Comparison of ENCODE assay signal across 20 cellular contexts in genomic region chr6:135624402-135625297, GRCh38.
DNase-seq lines count a peak whose midpoint lies in the region; ATAC-seq, FAIRE-seq and TF ChIP-seq lines count a peak whose summit lies in the region.
"Had no signal": no experiment of that assay in that cellular context is flagged by ENCODE, and none has a peak within 500 bp of the region (broad histone marks: within the 10 kb centered on the region; RNA-seq: fewer than 3 reads in every experiment).

No MANE protein-coding gene starts in this region.

- H3K27ac Mint-ChIP-seq in activated T-helper 2 cell treated with anti-CD3 and anti-CD28 coated beads, Interferon-gamma antibody, Interleukin-2, Interleukin-4, amounts not matched to agents 10 μg/mL and 5 μg/mL and 100 μg/mL, durations not matched to agents 14 hours and 24 hours and 36 hours: peak overlapping the region; percentile 98
- H3K27ac Mint-ChIP-seq in endothelial cell (ENCODE audit: unreplicated experiment): no peak overlapping the region
- H3K27ac Mint-ChIP-seq: B cell, endodermal cell, memory B cell had no signal

- peaks cover 0 to 2% of the 10 kb centered on the region in 2 donors for H3K4me1 ChIP-seq in small intestine (ENCODE audit: control insufficient read depth in 2 of 2, insufficient read depth in 1 of 2, low read depth in 1 of 2, low read length in 1 of 2)
- H3K4me1 ChIP-seq: Peyer's patch had no signal

- H3K36me3 Mint-ChIP-seq in activated T-helper 2 cell treated with anti-CD3 and anti-CD28 coated beads, Interferon-gamma antibody, Interleukin-2, Interleukin-4, amounts not matched to agents 10 μg/mL and 5 μg/mL and 100 μg/mL, durations not matched to agents 14 hours and 24 hours and 36 hours (ENCODE audit: low read depth): peaks cover 83% of the 10 kb centered on the region
- peaks cover 3% of the 10 kb centered on the region for H3K36me3 Mint-ChIP-seq in endothelial cell (ENCODE audit: low read depth, unreplicated experiment)
- H3K36me3 Mint-ChIP-seq: memory B cell had no signal

- peaks cover 61% of the 10 kb centered on the region for H3K9me3 Mint-ChIP-seq in activated T-helper 2 cell treated with anti-CD3 and anti-CD28 coated beads, Interferon-gamma antibody, Interleukin-2, Interleukin-4, amounts not matched to agents 10 μg/mL and 5 μg/mL and 100 μg/mL, durations not matched to agents 14 hours and 24 hours and 36 hours
- H3K9me3 Mint-ChIP-seq in endothelial cell (ENCODE audit: unreplicated experiment): no peaks in the 10 kb centered on the region
- H3K9me3 Mint-ChIP-seq: memory B cell had no signal

- peaks cover 69% of the 10 kb centered on the region for H3K4me1 Mint-ChIP-seq in activated T-helper 2 cell treated with anti-CD3 and anti-CD28 coated beads, Interferon-gamma antibody, Interleukin-2, Interleukin-4, amounts not matched to agents 10 μg/mL and 5 μg/mL and 100 μg/mL, durations not matched to agents 14 hours and 24 hours and 36 hours (ENCODE audit: low read depth)
- peaks cover 3% of the 10 kb centered on the region for H3K4me1 Mint-ChIP-seq in endothelial cell (ENCODE audit: unreplicated experiment)
- H3K4me1 Mint-ChIP-seq: B cell, memory B cell had no signal

- POLR2A ChIA-PET in AG04449 (lab: Yijun Ruan, JAX): interaction anchor here (0.6 kb wide), 1 partner anchor 187 kb away, joined by 3 read pairs; no protein-coding TSS in a partner anchor

- no peak for TF ChIP-seq CTCF in AG04449 (IDR thresholded peaks at IDR 0.05; ENCODE audit: insufficient read depth, low read length, missing control alignments)
- no peak for TF ChIP-seq CTCF in endothelial cell (IDR thresholded peaks at IDR 0.05; ENCODE audit: unreplicated experiment)

- H3K27me3 ChIP-seq in small intestine (ENCODE audit: control insufficient read depth in 2 of 2, insufficient read depth in 2 of 2, low read length in 2 of 2): no peaks in the 10 kb centered on the region
- H3K27me3 ChIP-seq: neutrophil, Peyer's patch, right lobe of liver, stomach had no signal

- H3K27ac ChIP-seq in small intestine (ENCODE audit: low read depth in 1 of 2, low read length in 1 of 2): no peak overlapping the region
- H3K27ac ChIP-seq: neutrophil, Peyer's patch, right lobe of liver, stomach had no signal

- no peak for ATAC-seq in GM18870 (IDR thresholded peaks at IDR 0.05; ENCODE audit: unreplicated experiment)
- ATAC-seq: right lobe of liver had no signal

- H3K27me3 Mint-ChIP-seq in activated T-helper 2 cell treated with anti-CD3 and anti-CD28 coated beads, Interferon-gamma antibody, Interleukin-2, Interleukin-4, amounts not matched to agents 10 μg/mL and 5 μg/mL and 100 μg/mL, durations not matched to agents 14 hours and 24 hours and 36 hours (ENCODE audit: low read depth): no peaks in the 10 kb centered on the region
- H3K27me3 Mint-ChIP-seq in endothelial cell (ENCODE audit: unreplicated experiment): no peaks in the 10 kb centered on the region
- H3K27me3 Mint-ChIP-seq: B cell had no signal

- no peaks in the 10 kb centered on the region for H3K9me3 ChIP-seq in small intestine (ENCODE audit: control insufficient read depth, low read depth)
- H3K9me3 ChIP-seq: neutrophil, Peyer's patch, right lobe of liver, stomach had no signal

- H3K36me3 ChIP-seq in small intestine (ENCODE audit: control insufficient read depth in 2 of 2, insufficient read depth in 2 of 2, low read length in 2 of 2): no peaks in the 10 kb centered on the region
- H3K36me3 ChIP-seq: neutrophil, Peyer's patch, right lobe of liver, stomach had no signal

- CTCF ChIA-PET in AG04449 (lab: Yijun Ruan, JAX): no interaction called here

- intact Hi-C loops in activated T-helper 2 cell treated with anti-CD3 and anti-CD28 coated beads, Interferon-gamma antibody, Interleukin-2, Interleukin-4, amounts not matched to agents 10 μg/mL and 5 μg/mL and 100 μg/mL, durations not matched to agents 14 hours and 24 hours and 36 hours (cut with micrococcal nuclease): loop anchor here (1.0 to 2.0 kb wide), 6 partner anchors 16 to 87 kb away; no protein-coding TSS in a partner anchor

- peak; percentile 14 for DNase-seq in AG04449 (ENCODE audit: low read depth, low spot score)
- peak; percentile 10 for DNase-seq in GM04503 (ENCODE audit: low read depth)
- DNase-seq in activated T-helper 2 cell treated with anti-CD3 and anti-CD28 coated beads, Interferon-gamma antibody, Interleukin-2, Interleukin-4, amounts not matched to agents 10 μg/mL and 5 μg/mL and 100 μg/mL, durations not matched to agents 14 hours and 24 hours and 36 hours (ENCODE audit: low spot score): peak; percentile 37
- DNase-seq in iris pigment epithelial cell (ENCODE audit: low read depth): peak; percentile 78
- DNase-seq in DMS53 (lab: John Stamatoyannopoulos, UW): no peak
- DNase-seq in endothelial cell (ENCODE audit: low spot score): no peak
- DNase-seq in small intestine: no peak
- DNase-seq: caudate nucleus, DMS 273 treated with DMSO at 0.1 percent for 48 hours, endodermal cell, GOT3, NCI-H2081 treated with DMSO at 0.1 percent for 48 hours, NCI-H526 treated with DMSO at 0.1 percent for 48 hours, Peyer's patch, right lobe of liver, stomach had no signal

- peak overlapping the region; percentile 20 for H3K4me3 Mint-ChIP-seq in activated T-helper 2 cell treated with anti-CD3 and anti-CD28 coated beads, Interferon-gamma antibody, Interleukin-2, Interleukin-4, amounts not matched to agents 10 μg/mL and 5 μg/mL and 100 μg/mL, durations not matched to agents 14 hours and 24 hours and 36 hours (ENCODE audit: low read depth)
- H3K4me3 Mint-ChIP-seq in endothelial cell (ENCODE audit: unreplicated experiment): no peak overlapping the region
- H3K4me3 Mint-ChIP-seq: B cell, endodermal cell, memory B cell had no signal

- FAIRE-seq in small intestine (lab: Jason Lieb, UNC): no peak

- 51 to 65% (median 59%) methylated on average over 9 of the region's 9 CpGs for WGBS in small intestine, 3 donors

- H3K4me3 ChIP-seq in AG04449 (ENCODE audit: low read depth, low read length) (no peak overlapping the region), small intestine (ENCODE audit: low read depth in 1 of 2, low read length in 2 of 2) (no peak overlapping the region)
- H3K4me3 ChIP-seq: Peyer's patch, right lobe of liver, stomach had no signal

Comparison
In these comparisons a context has a peak if more than half of its experiments do, and no peak if none do; other contexts are left out.
1. DNase-seq: peak in AG04449 (single experiment), GM04503 (single experiment), activated T-helper 2 cell treated with anti-CD3 and anti-CD28 coated beads, Interferon-gamma antibody, Interleukin-2, Interleukin-4, amounts not matched to agents 10 μg/mL and 5 μg/mL and 100 μg/mL, durations not matched to agents 14 hours and 24 hours and 36 hours (single experiment) and iris pigment epithelial cell (single experiment); none in DMS53 (single experiment), endothelial cell (single experiment) and small intestine (single experiment).